Comparison of ENCODE assay signal across 2 cellular contexts in genomic region chr6:24621626-24622360, GRCh38.
TF ChIP-seq lines count a peak whose summit lies in the region.

No MANE protein-coding gene starts in this region.

TF ChIP-seq in GM23338, 12 proteins besides CTCF, POLR2A, EP300 and RAD21:
- no peak for TF ChIP-seq ZNF331 (CRISPR knock-in tag; IDR thresholded peaks at IDR 0.05; ENCODE audit: low read depth)
- TF ChIP-seq ETS1 (IDR thresholded peaks at IDR 0.05), result no peak
- no peak for TF ChIP-seq EZH2phosphoT487 (IDR thresholded peaks at IDR 0.05; ENCODE audit: unreplicated experiment)
- no peak for TF ChIP-seq STAT1 (IDR thresholded peaks at IDR 0.05; ENCODE audit: unreplicated experiment)
- no peak for TF ChIP-seq ZNF114 (CRISPR knock-in tag; IDR thresholded peaks at IDR 0.05)
- TF ChIP-seq ZNF462 (CRISPR knock-in tag; IDR thresholded peaks at IDR 0.05), result no peak
- TF ChIP-seq NANOG (IDR thresholded peaks at IDR 0.05; ENCODE audit: borderline replicate concordance), result no peak
- no peak for TF ChIP-seq EZH2 (IDR thresholded peaks at IDR 0.05; ENCODE audit: low read depth, unreplicated experiment)
- TF ChIP-seq JUNB (IDR thresholded peaks at IDR 0.05; ENCODE audit: unreplicated experiment), result no peak
- TF ChIP-seq REST (IDR thresholded peaks at IDR 0.05; ENCODE audit: unreplicated experiment), result no peak
- no peak for TF ChIP-seq CREB1 (CRISPR knock-in tag; IDR thresholded peaks at IDR 0.05; ENCODE audit: low read depth)
- TF ChIP-seq POLR2AphosphoS5 (IDR thresholded peaks at IDR 0.05; ENCODE audit: low read depth), result no peak
TF ChIP-seq in GM23338: peak in this region for 0.

TF ChIP-seq in K562, 482 proteins besides CTCF, POLR2A, EP300 and RAD21:
- TF ChIP-seq MXI1 (IDR thresholded peaks at IDR 0.05; ENCODE audit: low read depth, low read length) (no peak), POU5F1 (IDR thresholded peaks at IDR 0.05; ENCODE audit: borderline replicate concordance, low read depth, low read length, partially characterized antibody) (no peak), ELF2 (CRISPR knock-in tag; IDR thresholded peaks at IDR 0.05) (no peak), JUNB (CRISPR knock-in tag; conservative IDR thresholded peaks at IDR 0.05) (no peak), CEBPZ (IDR thresholded peaks at IDR 0.05; ENCODE audit: borderline replicate concordance, low read depth, low read length) (no peak), RB1 (IDR thresholded peaks at IDR 0.05; ENCODE audit: low read depth) (no peak), PHB (CRISPR knock-in tag; IDR thresholded peaks at IDR 0.05) (no peak), PRPF4 (IDR thresholded peaks at IDR 0.05; ENCODE audit: insufficient read depth, low read depth, low read length, poor library complexity, severe bottlenecking) (no peak), RFX7 (CRISPR knock-in tag; IDR thresholded peaks at IDR 0.05) (no peak), SP1 (CRISPR knock-in tag; IDR thresholded peaks at IDR 0.05) (no peak), HMGN3 (IDR thresholded peaks at IDR 0.05; ENCODE audit: borderline replicate concordance, extremely low read depth, insufficient read length, low read depth, low read length) (no peak), MTF1 (CRISPR knock-in tag; IDR thresholded peaks at IDR 0.05; ENCODE audit: borderline replicate concordance) (no peak), PURB (CRISPR knock-in tag; IDR thresholded peaks at IDR 0.05; ENCODE audit: low read depth) (no peak)
